Comparison of ENCODE assay signal across 25 cellular contexts in genomic region chr7:20558963-20559716, GRCh38. TPM values are rescaled to one million over a fixed set of nuclear protein-coding genes. Genes with fewer than 3 reads are reported as not detected.
"Had no signal": no experiment of that assay in that cellular context is flagged by ENCODE, and none has a peak within 500 bp of the region (broad histone marks: within the 10 kb centered on the region; RNA-seq: fewer than 3 reads in every experiment).

No MANE protein-coding gene starts in this region.

- ATAC-seq: activated CD8-positive, alpha-beta T cell treated with anti-CD3 and anti-CD28 coated beads, Interleukin-2, amount 10 ng/mL, durations not matched to agents 7 days and 5 days; body of pancreas; gastroesophageal sphincter; left colon; naive thymus-derived CD4-positive, alpha-beta T cell had no signal

- H3K27ac ChIP-seq: body of pancreas, cardiac muscle cell, epithelial cell of prostate, gastroesophageal sphincter, lower lobe of right lung, tibial artery, WERI-Rb-1 had no signal

- H3K27me3 Mint-ChIP-seq: activated naive CD8-positive, alpha-beta T cell treated with anti-CD3 and anti-CD28 coated beads, Interleukin-2, amount 50 U/mL, for 24 hours; stimulated activated naive CD8-positive, alpha-beta T cell treated with anti-CD3 and anti-CD28 coated beads, Interleukin-15, Interleukin-2, amounts not matched to agents 100 ng/mL and 50 ng/mL, for 24 hours had no signal

- H3K4me1 Mint-ChIP-seq: activated naive CD8-positive, alpha-beta T cell treated with anti-CD3 and anti-CD28 coated beads, Interleukin-2, amount 50 U/mL, for 24 hours had no signal

- H3K27ac Mint-ChIP-seq: activated CD8-positive, alpha-beta T cell treated with anti-CD3 and anti-CD28 coated beads, Interleukin-2, amount 10 ng/mL, durations not matched to agents 7 days and 5 days; activated naive CD8-positive, alpha-beta T cell treated with anti-CD3 and anti-CD28 coated beads, Interleukin-2, amount 50 U/mL, for 24 hours; activated T-helper 1 cell treated with anti-CD3 and anti-CD28 coated beads, Interleukin-12 subunit alpha, Interleukin-12 subunit beta, Interleukin-2, Interleukin-4 antibody, amounts not matched to agents 30 ng/mL and 10 ng/mL and 1 ng/mL, durations not matched to agents 14 hours and 24 hours and 36 hours; naive thymus-derived CD4-positive, alpha-beta T cell; stimulated activated naive CD8-positive, alpha-beta T cell treated with anti-CD3 and anti-CD28 coated beads, Interleukin-15, Interleukin-2, amounts not matched to agents 100 ng/mL and 50 ng/mL, for 24 hours had no signal

- H3K4me3 Mint-ChIP-seq: activated CD8-positive, alpha-beta T cell treated with anti-CD3 and anti-CD28 coated beads, Interleukin-2, amount 10 ng/mL, durations not matched to agents 7 days and 5 days; activated naive CD8-positive, alpha-beta T cell treated with anti-CD3 and anti-CD28 coated beads, Interleukin-2, amount 50 U/mL, for 24 hours; activated T-helper 1 cell treated with anti-CD3 and anti-CD28 coated beads, Interleukin-12 subunit alpha, Interleukin-12 subunit beta, Interleukin-2, Interleukin-4 antibody, amounts not matched to agents 30 ng/mL and 10 ng/mL and 1 ng/mL, durations not matched to agents 14 hours and 24 hours and 36 hours; naive thymus-derived CD4-positive, alpha-beta T cell; neural crest cell; stimulated activated naive CD8-positive, alpha-beta T cell treated with anti-CD3 and anti-CD28 coated beads, Interleukin-15, Interleukin-2, amounts not matched to agents 100 ng/mL and 50 ng/mL, for 24 hours had no signal

- H3K36me3 ChIP-seq: cardiac muscle cell, gastroesophageal sphincter, lower lobe of right lung, tibial artery, WERI-Rb-1 had no signal

- H3K9me3 ChIP-seq: body of pancreas, gastroesophageal sphincter, lower lobe of right lung, tibial artery had no signal

- H3K9me3 Mint-ChIP-seq: activated T-helper 1 cell treated with anti-CD3 and anti-CD28 coated beads, Interleukin-12 subunit alpha, Interleukin-12 subunit beta, Interleukin-2, Interleukin-4 antibody, amounts not matched to agents 30 ng/mL and 10 ng/mL and 1 ng/mL, durations not matched to agents 14 hours and 24 hours and 36 hours; naive thymus-derived CD4-positive, alpha-beta T cell had no signal

- H3K36me3 Mint-ChIP-seq: naive thymus-derived CD4-positive, alpha-beta T cell had no signal

- DNase-seq: activated CD4-positive, alpha-beta T cell treated with anti-CD3 and anti-CD28 coated beads for 1 hour; activated CD4-positive, alpha-beta T cell treated with anti-CD3 and anti-CD28 coated beads, Interleukin-2, amount 50 U/mL, for 1 hour; activated CD8-positive, alpha-beta T cell treated with anti-CD3 and anti-CD28 coated beads, Interleukin-2, amount 10 ng/mL, durations not matched to agents 7 days and 5 days; activated gamma-delta T cell; activated naive CD4-positive, alpha-beta T cell treated with anti-CD3 and anti-CD28 coated beads, Interleukin-2, amount 50 U/mL, for 16 hours; activated naive CD8-positive, alpha-beta T cell treated with anti-CD3 and anti-CD28 coated beads, Interleukin-2, amount 50 U/mL, for 24 hours; body of pancreas; hypothalamus; left colon; lower lobe of right lung; naive thymus-derived CD4-positive, alpha-beta T cell; stimulated activated CD4-positive, alpha-beta T cell treated with anti-CD3 and anti-CD28 coated beads, Interleukin-4, amount 100 ng/mL, for 1 hour; tibial artery; WERI-Rb-1 had no signal

- H3K4me3 ChIP-seq: body of pancreas, cardiac muscle cell, gastroesophageal sphincter, lower lobe of right lung, tibial artery had no signal

- FAIRE-seq: islet of Langerhans, TTC549, urothelium cell line had no signal

- H3K27me3 ChIP-seq: body of pancreas, cardiac muscle cell, gastroesophageal sphincter, tibial artery had no signal

- H3K4me1 ChIP-seq: body of pancreas, gastroesophageal sphincter, lower lobe of right lung, tibial artery had no signal

RNA-seq across cellular contexts. Expression of gene ABCB5, which starts 56.3 kb away (rescaled TPM):
- total RNA-seq: activated CD8-positive, alpha-beta T cell treated with anti-CD3 and anti-CD28 coated beads, Interleukin-2, amount 10 ng/mL, durations not matched to agents 7 days and 5 days; activated T-helper 1 cell treated with anti-CD3 and anti-CD28 coated beads, Interleukin-12 subunit alpha, Interleukin-12 subunit beta, Interleukin-2, Interleukin-4 antibody, amounts not matched to agents 30 ng/mL and 10 ng/mL and 1 ng/mL, durations not matched to agents 14 hours and 24 hours and 36 hours; cardiac muscle cell; chondrocyte; naive thymus-derived CD4-positive, alpha-beta T cell; neural crest cell; T-helper 2 cell treated with Interferon-gamma antibody and Interleukin-4, amounts not matched to agents 100 ng/mL and 5 ng/mL, for 36 hours had no signal
- polyA plus RNA-seq: naive thymus-derived CD4-positive, alpha-beta T cell had no signal
